In the genomic region with DNA sequence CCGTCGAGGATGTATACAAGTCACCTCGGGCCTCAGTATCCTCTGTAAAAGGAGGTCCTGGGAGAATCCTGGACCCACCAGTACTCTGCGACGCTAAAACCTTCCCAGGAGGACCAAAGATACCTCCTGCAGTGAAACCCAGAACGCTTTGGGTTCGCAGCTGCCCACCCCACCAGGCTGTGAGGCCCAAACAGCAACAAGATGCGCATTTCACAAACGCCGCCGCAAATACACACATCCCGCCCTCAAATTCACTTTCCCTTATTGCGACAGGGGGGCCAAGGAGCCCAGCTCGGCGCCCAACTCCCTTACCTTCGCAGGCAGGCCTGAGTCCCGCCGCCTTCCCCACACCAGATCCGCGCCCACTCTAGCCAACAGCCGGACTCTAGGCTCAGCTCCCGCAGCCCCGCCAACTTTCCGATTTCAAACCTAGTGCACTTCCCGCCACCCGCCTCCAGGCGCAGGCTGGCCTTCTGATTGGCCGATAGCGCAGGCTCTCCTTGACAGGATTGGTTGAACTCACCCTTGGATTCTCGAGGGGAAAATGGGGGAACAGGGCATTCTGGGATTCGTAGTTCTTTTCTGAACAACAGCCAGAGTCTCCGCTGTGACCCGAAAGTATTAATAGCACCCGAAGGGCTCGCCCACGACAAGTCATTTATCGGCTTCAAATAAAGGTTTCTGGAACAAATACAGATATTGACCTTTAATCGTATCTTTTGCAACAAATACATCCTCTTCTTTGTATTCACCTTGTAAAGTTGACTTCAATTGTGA, we compare ENCODE assay signal across 8 cellular contexts. TPM values are rescaled to one million over a fixed set of nuclear protein-coding genes. Genes with fewer than 3 reads are reported as not detected.
DNase-seq lines count a peak whose midpoint lies in the region; ATAC-seq and TF ChIP-seq lines count a peak whose summit lies in the region.

A gene with protein sequence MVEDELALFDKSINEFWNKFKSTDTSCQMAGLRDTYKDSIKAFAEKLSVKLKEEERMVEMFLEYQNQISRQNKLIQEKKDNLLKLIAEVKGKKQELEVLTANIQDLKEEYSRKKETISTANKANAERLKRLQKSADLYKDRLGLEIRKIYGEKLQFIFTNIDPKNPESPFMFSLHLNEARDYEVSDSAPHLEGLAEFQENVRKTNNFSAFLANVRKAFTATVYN (minus strand): TSS at position 425 of the 777 bp plus-strand sequence. CDS start 911 bp downstream, outside the sequence.

- H3K27ac ChIP-seq in endodermal cell (ENCODE audit: low read depth, low read length) = no peak within 1 kb of the TSS

- H3K4me3 Mint-ChIP-seq in Caco-2 (ENCODE audit: unreplicated experiment) = peak within 1 kb of the TSS; percentile 94
- H3K4me3 Mint-ChIP-seq in endodermal cell = peak within 1 kb of the TSS; percentile 87

- TSS peak; percentile 59 for BruUV-seq in Caco-2 (replicated peaks; lab: Mats Ljungman, UMichigan)

- no peaks in the 10 kb centered on the region for H3K9me3 Mint-ChIP-seq in Caco-2 (ENCODE audit: unreplicated experiment)
- no peaks in the 10 kb centered on the region for H3K9me3 Mint-ChIP-seq in endodermal cell

- TF ChIP-seq CTCF in Caco-2 (IDR thresholded peaks at IDR 0.05; ENCODE audit: insufficient read depth in 1 of 2, low read depth in 1 of 2, low read length in 1 of 2, severe bottlenecking in 1 of 2, unreplicated experiment in 1 of 2) (no peak), endodermal cell (conservative IDR thresholded peaks at IDR 0.05) (peak; percentile 42)

- ATAC-seq in GM21367 (IDR thresholded peaks at IDR 0.05; ENCODE audit: unreplicated experiment) = peak; percentile 100

- H3K4me1 ChIP-seq in Caco-2 (no peaks in the 10 kb centered on the region; the same call in 1 of the 2 replicates), endodermal cell (ENCODE audit: control insufficient read depth, insufficient read depth, low read length) (peaks cover 2% of the 10 kb centered on the region)

- H3K4me1 Mint-ChIP-seq in Caco-2 (ENCODE audit: low read depth, unreplicated experiment) (no peaks in the 10 kb centered on the region), endodermal cell (peaks cover 2% of the 10 kb centered on the region)

- peak within 1 kb of the TSS; percentile 75 for H3K4me3 ChIP-seq in Caco-2 (ENCODE audit: low read depth, low read length)
- H3K4me3 ChIP-seq in endodermal cell (ENCODE audit: low read length) = peak within 1 kb of the TSS; percentile 91

- intact Hi-C loops in Caco-2 (cut with micrococcal nuclease; ENCODE audit: unreplicated experiment) = no loop called here

- POLR2A ChIA-PET in Caco-2 (lab: Charles Lee) = no interaction called here

- CTCF ChIA-PET in Caco-2 (lab: Charles Lee) = interaction anchor here (0.5 kb wide), 1 partner anchor 715 kb away, joined by 4 read pairs; no protein-coding TSS in a partner anchor

- H3K27me3 Mint-ChIP-seq in Caco-2 (ENCODE audit: insufficient read depth, unreplicated experiment) (peaks cover 13% of the 10 kb centered on the region), endodermal cell (ENCODE audit: insufficient read depth) (peaks cover 12% of the 10 kb centered on the region)

- H3K36me3 ChIP-seq in Caco-2 (ENCODE audit: control insufficient read depth, insufficient read depth, low read length) (no peaks in the 10 kb centered on the region), endodermal cell (ENCODE audit: control insufficient read depth, insufficient read depth, low read length) (peaks cover 8% of the 10 kb centered on the region)

- H3K9me3 ChIP-seq in Caco-2 = no peaks in the 10 kb centered on the region
- H3K9me3 ChIP-seq in endodermal cell (ENCODE audit: control insufficient read depth, low read length) = no peaks in the 10 kb centered on the region

- H3K27ac Mint-ChIP-seq in Caco-2 (ENCODE audit: unreplicated experiment) = peak within 1 kb of the TSS; percentile 91
- peak within 1 kb of the TSS; percentile 93 for H3K27ac Mint-ChIP-seq in endodermal cell

- peak; percentile 93 to 94 for DNase-seq in Caco-2
- DNase-seq in HT1080 (ENCODE audit: low read depth) = peak; percentile 93
- peak; percentile 95 for DNase-seq in NOMO-1 treated with dmso at 0.1 percent for 144 hours (lab: John Stamatoyannopoulos, UW; ENCODE audit: unreplicated experiment)
- peak; percentile 69 to 73 for DNase-seq in activated CD8-positive, alpha-beta memory T cell treated with anti-CD3 and anti-CD28 coated beads for 4 hours (ENCODE audit: low read depth in 2 of 2)
- peak; percentile 98 for DNase-seq in endodermal cell
- DNase-seq in mesenteric fat pad (ENCODE audit: low spot score) = peak; percentile 94
- peak; percentile 69 for DNase-seq in stimulated activated CD8-positive, alpha-beta memory T cell treated with anti-CD3 and anti-CD28 coated beads, Interleukin-15, amount 100 ng/mL, for 1 hour (ENCODE audit: low read depth)

- H3K27me3 ChIP-seq in Caco-2 (replicated peaks; ENCODE audit: control insufficient read depth, insufficient read depth, low read length) = no peaks in the 10 kb centered on the region
- H3K27me3 ChIP-seq in endodermal cell (ENCODE audit: control insufficient read depth, insufficient read depth, low read length, poor library complexity, severe bottlenecking) = peaks cover 20% of the 10 kb centered on the region

- H3K36me3 Mint-ChIP-seq in Caco-2 (ENCODE audit: insufficient read depth, unreplicated experiment) (peaks cover 20% of the 10 kb centered on the region), endodermal cell (ENCODE audit: low read depth) (peaks cover 16% of the 10 kb centered on the region)

- H3K9ac ChIP-seq in endodermal cell (ENCODE audit: extremely low read depth, low read length, poor library complexity, severe bottlenecking) = peak within 1 kb of the TSS; percentile 50

- 1% methylated on average over 22 to 38 of the region's 38 CpGs for WGBS in endodermal cell (ENCODE audit: insufficient coverage in 1 of 2, insufficient read length in 1 of 2), 2 experiments

RNA-seq across cellular contexts. Expression of the gene that starts here (rescaled TPM):
- 28.0 and 32.6 TPM in 2 replicates for total RNA-seq in Caco-2 (2022)
- 16.6 and 27.1 TPM in 2 replicates for total RNA-seq in HT1080 (2014; rRNA removed; shearing (Covaris generic))
- 35.3 and 36.1 TPM in 2 replicates for polyA plus RNA-seq in HT1080 (2015; cell fraction: cytosol; rRNA removed)
- 17.8 and 21.6 TPM in 2 replicates for polyA plus RNA-seq in HT1080 (2015; cell fraction: nucleus; rRNA removed)
- 10 to 100 TPM; 22.4 to 57.8 TPM for total RNA-seq in endodermal cell
- 47.2 TPM for polyA plus RNA-seq in endodermal cell (2013, experiment 1 of 2)
- 45.0 TPM for polyA plus RNA-seq in endodermal cell (2013, experiment 2 of 2)
- 0.32 TPM for total RNA-seq in mesenteric fat pad

Comparison
In these comparisons a context has a peak if more than half of its experiments do, and no peak if none do; other contexts are left out.
1. RNA of the gene that starts here (total RNA-seq): 22.4 to 57.8 TPM in endodermal cell, 28.0 to 32.6 TPM in Caco-2 and 16.6 to 27.1 TPM in HT1080; 0.32 TPM in mesenteric fat pad (single experiment); every median in the first group is over 10 times any median in the second.
2. Peak in DNase-seq in mesenteric fat pad; RNA of the gene not detected or under 1 TPM.
3. Peak in every context shown above with its lines, with median percentiles within 50 percentile points of each other: DNase-seq.